ENCODE assay signal across 24 cellular contexts in the genomic region with DNA sequence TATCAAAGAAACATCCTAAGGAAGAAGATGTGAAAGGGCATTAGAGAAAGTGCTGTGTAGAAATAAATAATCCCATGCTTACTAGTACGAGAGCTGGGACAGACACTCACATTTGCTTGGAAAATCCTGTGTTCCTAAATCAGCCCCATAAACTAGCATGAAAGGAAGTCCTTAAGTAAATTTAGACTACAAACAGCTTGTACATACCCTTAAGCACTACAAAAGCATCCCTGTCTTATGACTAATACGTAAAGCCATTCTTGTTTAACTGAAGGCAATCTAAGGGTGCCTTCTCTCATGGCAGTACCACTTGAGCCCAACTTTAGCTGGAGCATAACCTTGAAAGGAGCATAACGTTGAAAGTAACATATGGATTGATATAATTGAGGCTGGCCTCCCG. TPM values are rescaled to one million over a fixed set of nuclear protein-coding genes. Genes with fewer than 3 reads are reported as not detected.
DNase-seq lines count a peak whose midpoint lies in the region; ATAC-seq lines count a peak whose summit lies in the region.
"Had no signal": no experiment of that assay in that cellular context is flagged by ENCODE, and none has a peak within 500 bp of the region (broad histone marks: within the 10 kb centered on the region; RNA-seq: fewer than 3 reads in every experiment).

No MANE protein-coding gene starts in this region.

- no peak overlapping the region for H3K23ac ChIP-seq in mesenchymal stem cell (ENCODE audit: low read length in 2 of 2)

- H3K27ac ChIP-seq in esophagus (ENCODE audit: low read depth in 2 of 2, low read length in 1 of 2) = peak overlapping the region; percentile 55 to 58
- no peak overlapping the region for H3K27ac ChIP-seq in mesenchymal stem cell (ENCODE audit: low read length, poor library complexity, severe bottlenecking)
- H3K27ac ChIP-seq: brain microvascular endothelial cell, thoracic aorta had no signal

- H2BK120ac ChIP-seq in mesenchymal stem cell (ENCODE audit: low read depth, low read length) = no peak overlapping the region

- H3K27me3 ChIP-seq in esophagus (ENCODE audit: control insufficient read depth in 1 of 2, insufficient read depth in 2 of 2, low read length in 2 of 2) = no peaks in the 10 kb centered on the region
- H3K27me3 ChIP-seq in mesenchymal stem cell (ENCODE audit: control insufficient read depth in 1 of 2, insufficient read depth in 1 of 2, low read length in 2 of 2) = no peaks in the 10 kb centered on the region
- H3K27me3 ChIP-seq: brain microvascular endothelial cell had no signal

- no peak overlapping the region for H3K4ac ChIP-seq in mesenchymal stem cell (ENCODE audit: low read depth in 1 of 2, low read length in 2 of 2)

- no peak overlapping the region for H2BK12ac ChIP-seq in mesenchymal stem cell (ENCODE audit: low read length in 2 of 2)

- no peak overlapping the region for H3K9ac ChIP-seq in mesenchymal stem cell (ENCODE audit: low read length)

- no peak overlapping the region for H2AK5ac ChIP-seq in mesenchymal stem cell (ENCODE audit: low read length, severe bottlenecking)

- no peaks in the 10 kb centered on the region for H3K4me1 ChIP-seq in esophagus (ENCODE audit: control insufficient read depth in 2 of 2, insufficient read depth in 2 of 2, low read length in 1 of 2)
- no peaks in the 10 kb centered on the region for H3K4me1 ChIP-seq in mesenchymal stem cell (ENCODE audit: control insufficient read depth, insufficient read depth, low read depth, low read length)

- H2AFZ ChIP-seq in mesenchymal stem cell (ENCODE audit: low read depth, low read length) = no peak overlapping the region

- H3K4me3 ChIP-seq in esophagus (ENCODE audit: low read depth in 1 of 2, low read length in 2 of 2) (no peak overlapping the region), mesenchymal stem cell (ENCODE audit: insufficient read depth in 1 of 2, low read depth in 1 of 2, low read length in 2 of 2) (no peak overlapping the region)
- H3K4me3 ChIP-seq: thoracic aorta had no signal

- no peak overlapping the region for H3K4me2 ChIP-seq in mesenchymal stem cell (ENCODE audit: low read length, poor library complexity, severe bottlenecking)

- H3K18ac ChIP-seq in mesenchymal stem cell (ENCODE audit: low read depth in 1 of 2, low read length in 2 of 2) = no peak overlapping the region

- peak; percentile 56 for DNase-seq in COLO829 (ENCODE audit: low spot score)
- DNase-seq in M059J (ENCODE audit: low read depth) = peak; percentile 79
- DNase-seq in mesenchymal stem cell = peak; percentile 56
- no peak for DNase-seq in NCI-H446 treated with DMSO at 0.1 percent for 48 hours (lab: John Stamatoyannopoulos, UW)
- DNase-seq in A172 (ENCODE audit: low spot score) = no peak
- DNase-seq: activated CD4-positive, CD25-positive, alpha-beta regulatory T cell; activated CD8-positive, alpha-beta T cell treated with anti-CD3 and anti-CD28 coated beads, Interleukin-2, amount 10 ng/mL, durations not matched to agents 7 days and 5 days; activated naive CD4-positive, alpha-beta T cell treated with anti-CD3 and anti-CD28 coated beads, Interleukin-2, amount 50 U/mL, for 16 hours; activated T-cell treated with anti-CD3 and anti-CD28 coated beads, Interleukin-2, amount 50 U/mL, for 4 hours; brain microvascular endothelial cell; CD8-positive, alpha-beta memory T cell; erythroblast; hypothalamus; KG1; NCI-H1105; NCI-H526 treated with DMSO at 0.1 percent for 48 hours; T-helper 2 cell had no signal

- H3K9me3 ChIP-seq in esophagus (ENCODE audit: control insufficient read depth in 2 of 2, insufficient read depth in 1 of 2, low read depth in 1 of 2, low read length in 1 of 2) (no peaks in the 10 kb centered on the region), mesenchymal stem cell (ENCODE audit: control insufficient read depth, low read length) (peaks cover 9% of the 10 kb centered on the region)
- H3K9me3 ChIP-seq: thoracic aorta had no signal

- H3K36me3 ChIP-seq in esophagus (ENCODE audit: control insufficient read depth in 2 of 2, insufficient read depth in 2 of 2, low read length in 1 of 2) = no peaks in the 10 kb centered on the region
- H3K36me3 ChIP-seq in mesenchymal stem cell (ENCODE audit: control insufficient read depth in 1 of 2, insufficient read depth in 2 of 2, low read depth in 1 of 2, low read length in 2 of 2) = no peaks in the 10 kb centered on the region
- H3K36me3 ChIP-seq: brain microvascular endothelial cell, thoracic aorta had no signal

- H3K14ac ChIP-seq in mesenchymal stem cell (ENCODE audit: low read length in 2 of 2) = no peak overlapping the region

- H3K79me1 ChIP-seq in mesenchymal stem cell (replicated peaks; ENCODE audit: low read length, poor library complexity, severe bottlenecking) = no peaks in the 10 kb centered on the region

- ATAC-seq in GM21825 (IDR thresholded peaks at IDR 0.05; ENCODE audit: unreplicated experiment) (no peak), GM18511 (IDR thresholded peaks at IDR 0.05; ENCODE audit: unreplicated experiment) (no peak)
- ATAC-seq: activated CD8-positive, alpha-beta T cell treated with anti-CD3 and anti-CD28 coated beads, Interleukin-2, amount 10 ng/mL, durations not matched to agents 7 days and 5 days; activated T-cell treated with anti-CD3 and anti-CD28 coated beads, Interleukin-2, amount 50 U/mL, for 4 hours; stimulated activated effector memory CD8-positive, alpha-beta T cell treated with anti-CD3 and anti-CD28 coated beads, Interleukin-12 subunit alpha, Interleukin-12 subunit beta, amount 100 ng/mL, for 72 hours had no signal

- no peak overlapping the region for H4K91ac ChIP-seq in mesenchymal stem cell (ENCODE audit: low read length)

- no peak overlapping the region for H4K8ac ChIP-seq in mesenchymal stem cell (ENCODE audit: low read length)

- WGBS in esophagus, 2 donors = 50 to 60% methylated on average over 4 of the region's 4 CpGs
- 12% methylated on average over 2 of the region's 4 CpGs for WGBS in mesenchymal stem cell

- no peak overlapping the region for H2BK15ac ChIP-seq in mesenchymal stem cell (ENCODE audit: low read depth, poor library complexity, severe bottlenecking)

- no peak overlapping the region for H2BK5ac ChIP-seq in mesenchymal stem cell (ENCODE audit: low read depth, low read length, poor library complexity, severe bottlenecking)

RNA-seq across cellular contexts. Expression of a gene that starts 15.4 kb away (rescaled TPM):
- not detected in 2 replicates for total RNA-seq in M059J (2014; rRNA removed; shearing (Covaris generic))
- 1 to 10 TPM; 7.8 to 8.7 TPM for polyA plus RNA-seq in esophagus
- 0.21 TPM for polyA plus RNA-seq in mesenchymal stem cell (2013, experiment 1 of 2)
- 0.19 TPM for polyA plus RNA-seq in mesenchymal stem cell (2013, experiment 2 of 2)
- 0.24 TPM in 1 of 2 replicates, not detected in the other for total RNA-seq in A172 (2014; rRNA removed; shearing (Covaris generic))
- total RNA-seq: activated CD8-positive, alpha-beta T cell treated with anti-CD3 and anti-CD28 coated beads, Interleukin-2, amount 10 ng/mL, durations not matched to agents 7 days and 5 days; activated T-cell treated with anti-CD3 and anti-CD28 coated beads, Interleukin-2, amount 50 U/mL, for 4 hours; CD8-positive, alpha-beta memory T cell; G401; neural crest cell had no signal
- polyA plus RNA-seq: CD8-positive, alpha-beta memory T cell had no signal

Comparison
In these comparisons a context has a peak if more than half of its experiments do, and no peak if none do; other contexts are left out.
1. DNase-seq: peak in COLO829 (single experiment), M059J (single experiment) and mesenchymal stem cell (single experiment); none in NCI-H446 treated with DMSO at 0.1 percent for 48 hours (single experiment) and A172 (single experiment).